In the genomic region with DNA sequence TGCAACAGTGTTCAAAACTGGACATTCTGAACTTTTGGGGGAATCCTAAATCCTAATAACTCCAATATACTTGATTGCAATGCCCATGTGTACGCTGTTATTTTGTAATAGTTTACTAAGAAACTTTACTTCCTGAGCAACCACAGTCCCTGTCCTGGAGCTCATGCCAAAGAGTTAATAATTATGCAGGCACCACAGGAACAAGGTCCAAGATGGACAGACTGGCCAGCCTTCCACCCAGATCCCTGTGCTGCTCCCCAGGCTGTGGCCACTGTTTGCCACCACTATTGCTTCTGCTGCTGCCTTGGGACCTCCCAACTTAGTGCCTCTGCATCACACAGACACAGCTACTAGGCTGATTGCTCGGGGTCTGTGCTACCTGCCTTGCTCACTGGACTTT, we compare ENCODE assay signal across 30 cellular contexts. TPM values are rescaled to one million over a fixed set of nuclear protein-coding genes. Genes with fewer than 3 reads are reported as not detected.
"Had no signal": no experiment of that assay in that cellular context is flagged by ENCODE, and none has a peak within 500 bp of the region (broad histone marks: within the 10 kb centered on the region; RNA-seq: fewer than 3 reads in every experiment).

No MANE protein-coding gene starts in this region.

- DNase-seq: activated CD4-positive, alpha-beta T cell treated with anti-CD3 and anti-CD28 coated beads, Interleukin-2, amount 50 U/mL, for 4 hours; activated CD8-positive, alpha-beta T cell treated with anti-CD3 and anti-CD28 coated beads for 36 hours; activated effector memory CD4-positive, alpha-beta T cell treated with anti-CD3 and anti-CD28 coated beads, Interleukin-2, amount 50 U/mL, for 16 hours; activated naive CD4-positive, alpha-beta T cell; activated naive CD8-positive, alpha-beta T cell treated with anti-CD3 and anti-CD28 coated beads, Interleukin-2, amount 10 ng/mL, durations not matched to agents 7 days and 5 days; activated T-cell treated with anti-CD3 and anti-CD28 coated beads, Interleukin-2, amount 50 U/mL, for 1 hour; activated T-cell treated with anti-CD3 and anti-CD28 coated beads, Interleukin-2, amount 50 U/mL, for 72 hours; body of pancreas; Kasumi-1; MG63; NCI-H1048; NCI-H1105 treated with DMSO at 0.1 percent for 48 hours; NCI-H1436; NCI-H1694; NCI-H1930; NCI-H2081 treated with DMSO at 0.1 percent for 48 hours; NCI-H345; NCI-H524 treated with DMSO at 0.1 percent for 48 hours; SHP77; SJCRH30; T1000 had no signal

- H3K27ac ChIP-seq: body of pancreas, breast epithelium, SJCRH30, SK-N-MC had no signal

- ATAC-seq: activated CD8-positive, alpha-beta T cell treated with anti-CD3 and anti-CD28 coated beads for 36 hours; activated T-cell treated with anti-CD3 and anti-CD28 coated beads, Interleukin-2, amount 50 U/mL, for 72 hours; activated T-helper 17 cell treated with anti-CD3 and anti-CD28 coated beads, Interleukin-2, amount 50 U/mL, for 72 hours; body of pancreas; Panc1 had no signal

- H3K4me3 ChIP-seq: body of pancreas, breast epithelium, MG63, SJCRH30, SK-N-MC had no signal

- H3K36me3 ChIP-seq: breast epithelium, MG63, SJCRH30 had no signal

- H3K4me1 ChIP-seq: body of pancreas, breast epithelium, SJCRH30 had no signal

- H3K27me3 ChIP-seq: body of pancreas, breast epithelium, SJCRH30 had no signal

RNA-seq across cellular contexts. Expression of gene IRGM, which starts 14.1 kb away (rescaled TPM):
- total RNA-seq: astrocyte, body of pancreas, cardiac septum, NCI-H460, RPMI7951, SJCRH30 had no signal
- polyA plus RNA-seq: adipose tissue had no signal
